Comparison of ENCODE assay signal across 26 cellular contexts in genomic region chr2:65997941-65998340, GRCh38.
"Had no signal": no experiment of that assay in that cellular context is flagged by ENCODE, and none has a peak within 500 bp of the region (broad histone marks: within the 10 kb centered on the region; RNA-seq: fewer than 3 reads in every experiment).

No MANE protein-coding gene starts in this region.

- H2AFZ ChIP-seq: PC-9 had no signal

- H3K4me3 ChIP-seq: PC-9, SJCRH30, SK-N-MC had no signal

- H3K27ac ChIP-seq: brain microvascular endothelial cell, PC-9, SJCRH30, SK-N-MC had no signal

- H3K27me3 ChIP-seq: brain microvascular endothelial cell had no signal

- H3K4me2 ChIP-seq: PC-9 had no signal

- H3K4me1 ChIP-seq: SJCRH30 had no signal

- H3K9me3 ChIP-seq: SJCRH30 had no signal

- H3K36me3 ChIP-seq: brain microvascular endothelial cell, SJCRH30 had no signal

- DNase-seq: activated CD4-positive, alpha-beta memory T cell treated with anti-CD3 and anti-CD28 coated beads for 36 hours; activated CD4-positive, alpha-beta T cell treated with anti-CD3 and anti-CD28 coated beads for 36 hours; activated CD4-positive, alpha-beta T cell treated with anti-CD3 and anti-CD28 coated beads, Interleukin-2, amount 10 ng/mL, durations not matched to agents 7 days and 5 days; activated CD8-positive, alpha-beta memory T cell treated with anti-CD3 and anti-CD28 coated beads, Interleukin-2, amount 50 U/mL, for 4 hours; activated effector memory CD4-positive, alpha-beta T cell treated with Interleukin-2 at 50 U/mL for 16 hours; activated naive CD4-positive, alpha-beta T cell treated with anti-CD3 and anti-CD28 coated beads, Interleukin-2, amount 10 ng/mL, durations not matched to agents 7 days and 5 days; activated naive CD8-positive, alpha-beta T cell treated with anti-CD3 and anti-CD28 coated beads, Interleukin-2, amount 50 U/mL, for 24 hours; activated T-cell treated with anti-CD3 and anti-CD28 coated beads, Interleukin-2, amount 50 U/mL, for 48 hours; anterior cingulate cortex; brain microvascular endothelial cell; central memory CD4-positive, alpha-beta T cell; NCI-H1048; NCI-H1105 treated with DMSO at 0.1 percent for 48 hours; NCI-H1436; NCI-H1694; NCI-H1930; NCI-H2081 treated with DMSO at 0.1 percent for 48 hours; NCI-H345; NCI-H524 treated with DMSO at 0.1 percent for 48 hours; NK-92 treated with Interleukin-12 subunit alpha and Interleukin-12 subunit beta, amount 100 ng/mL, for 24 hours; PC-9; SHP77; SJCRH30 had no signal

- ATAC-seq: activated CD4-positive, alpha-beta T cell treated with anti-CD3 and anti-CD28 coated beads for 36 hours; activated CD4-positive, CD25-positive, alpha-beta regulatory T cell treated with anti-CD3 and anti-CD28 coated beads, Interleukin-2, amount 50 U/mL, for 24 hours; activated naive CD8-positive, alpha-beta T cell treated with anti-CD3 and anti-CD28 coated beads, Interleukin-2, amount 50 U/mL, for 24 hours; WTC11 had no signal
